17 cellular contexts compared by ENCODE assay signal in the genomic region with DNA sequence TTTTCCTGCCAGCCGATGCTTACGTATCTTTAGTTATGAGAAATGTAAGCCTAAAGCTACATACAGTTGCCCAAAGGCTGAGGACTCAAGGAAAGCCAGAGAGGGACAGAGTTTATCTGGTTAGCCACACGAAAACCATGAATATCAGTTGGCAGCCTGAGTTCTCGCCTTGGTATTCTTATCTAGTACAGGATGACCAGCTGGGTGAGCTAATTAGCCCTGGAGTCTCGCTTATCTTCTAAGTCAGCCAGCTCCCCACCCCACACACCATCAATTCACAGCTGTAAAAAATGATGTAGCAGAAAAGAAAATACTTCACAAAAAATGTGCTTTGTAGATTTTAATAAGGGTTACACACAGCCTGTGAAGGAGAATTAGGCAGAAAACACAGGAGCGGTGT.
A peak's percentile ranks its signal among the peaks of the same experiment; 100 is the strongest.
DNase-seq lines count a peak whose midpoint lies in the region; ATAC-seq and TF ChIP-seq lines count a peak whose summit lies in the region.
"Had no signal": no experiment of that assay in that cellular context is flagged by ENCODE, and none has a peak within 500 bp of the region (broad histone marks: within the 10 kb centered on the region; RNA-seq: fewer than 3 reads in every experiment).

No MANE protein-coding gene starts in this region.

- H3K36me3 Mint-ChIP-seq in endodermal cell (ENCODE audit: low read depth): no peaks in the 10 kb centered on the region
- H3K36me3 Mint-ChIP-seq: CD14-positive monocyte; CD4-positive, alpha-beta memory T cell; IgD-negative memory B cell had no signal

- H3K9me3 ChIP-seq in endodermal cell (ENCODE audit: control insufficient read depth, low read length): no peaks in the 10 kb centered on the region
- H3K9me3 ChIP-seq: BLaER1 had no signal

- H3K4me3 ChIP-seq in endodermal cell (ENCODE audit: low read length): peak overlapping the region; percentile 10
- H3K4me3 ChIP-seq: BLaER1, GM12878 had no signal

- no peak overlapping the region for H3K9ac ChIP-seq in endodermal cell (ENCODE audit: extremely low read depth, low read length, poor library complexity, severe bottlenecking)
- H3K9ac ChIP-seq: BLaER1 had no signal

- TF ChIP-seq CTCF in endodermal cell (conservative IDR thresholded peaks at IDR 0.05): no peak

- DNase-seq in NCI-H146 (lab: John Stamatoyannopoulos, UW) (peak; percentile 6), NCI-H146 treated with DMSO at 0.1 percent for 48 hours (lab: John Stamatoyannopoulos, UW; ENCODE audit: unreplicated experiment) (no peak), OCI-M1 (lab: John Stamatoyannopoulos, UW) (peak; percentile 95), endodermal cell (peak; percentile 67)
- DNase-seq: Calu3; CD4-positive, alpha-beta memory T cell; DMS79 treated with DMSO at 0.1 percent for 48 hours; HCEC 1CT had no signal

- peaks cover 29% of the 10 kb centered on the region for H3K4me1 Mint-ChIP-seq in endodermal cell
- H3K4me1 Mint-ChIP-seq: CD14-positive monocyte; CD4-positive, alpha-beta memory T cell; IgD-negative memory B cell had no signal

- no peak overlapping the region for H3K27ac ChIP-seq in endodermal cell (ENCODE audit: low read depth, low read length)
- H3K27ac ChIP-seq: 22Rv1, BLaER1 had no signal

- 35 to 74% methylated on average over 3 to 6 of the region's 6 CpGs for WGBS in endodermal cell (ENCODE audit: insufficient coverage in 1 of 2, insufficient read length in 1 of 2), 2 experiments

- no peaks in the 10 kb centered on the region for H3K36me3 ChIP-seq in endodermal cell (ENCODE audit: control insufficient read depth, insufficient read depth, low read length)
- H3K36me3 ChIP-seq: BLaER1 had no signal

- peaks cover 6% of the 10 kb centered on the region for H3K4me1 ChIP-seq in endodermal cell (ENCODE audit: control insufficient read depth, insufficient read depth, low read length)
- H3K4me1 ChIP-seq: BLaER1 had no signal

- ATAC-seq in GM18909 (IDR thresholded peaks at IDR 0.05; ENCODE audit: poor library complexity, unreplicated experiment) (no peak), HG03135 (IDR thresholded peaks at IDR 0.05; ENCODE audit: unreplicated experiment) (no peak), HG02938 (IDR thresholded peaks at IDR 0.05; ENCODE audit: unreplicated experiment) (no peak)
- ATAC-seq: GM12878, HepG2 had no signal

- H3K9me3 Mint-ChIP-seq in endodermal cell: peaks cover 2% of the 10 kb centered on the region

- H3K27ac Mint-ChIP-seq in endodermal cell: peak overlapping the region; percentile 67
- H3K27ac Mint-ChIP-seq: CD14-positive monocyte; CD4-positive, alpha-beta memory T cell had no signal

- H3K4me3 Mint-ChIP-seq in endodermal cell: no peak overlapping the region
- H3K4me3 Mint-ChIP-seq: CD14-positive monocyte; CD4-positive, alpha-beta memory T cell; IgD-negative memory B cell had no signal

- H3K27me3 ChIP-seq in endodermal cell (ENCODE audit: control insufficient read depth, insufficient read depth, low read length, poor library complexity, severe bottlenecking): no peaks in the 10 kb centered on the region
- H3K27me3 ChIP-seq: BLaER1 had no signal

- no peaks in the 10 kb centered on the region for H3K27me3 Mint-ChIP-seq in endodermal cell (ENCODE audit: insufficient read depth)
- H3K27me3 Mint-ChIP-seq: CD4-positive, alpha-beta memory T cell; IgD-negative memory B cell had no signal
